Comparison of ENCODE assay signal across 1 cellular context in the genomic region with DNA sequence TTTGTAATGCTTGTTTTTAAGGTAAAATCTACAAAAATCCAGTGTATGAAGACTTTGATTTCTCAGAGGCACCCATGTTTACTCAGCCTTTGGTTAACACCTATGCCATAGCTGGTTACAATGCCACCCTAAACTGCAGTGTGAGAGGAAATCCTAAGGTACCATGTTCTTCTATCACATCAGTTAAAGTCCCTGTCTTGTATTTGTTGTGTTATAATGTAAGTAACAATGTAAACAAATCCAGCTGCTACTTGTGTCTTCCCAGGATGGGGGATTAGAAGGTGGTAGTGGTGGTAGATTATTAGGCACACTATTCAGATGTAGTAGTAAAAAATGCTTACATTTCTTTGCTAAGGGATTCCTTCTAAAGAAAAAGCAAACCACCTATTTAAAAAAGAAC.
TF ChIP-seq lines count a peak whose summit lies in the region.

No MANE protein-coding gene starts in this region.

TF ChIP-seq in K562, 482 proteins besides CTCF, POLR2A, EP300 and RAD21 (continued from another document and continues in another):
- TF ChIP-seq XRCC5 (IDR thresholded peaks at IDR 0.05; ENCODE audit: low read depth, low read length) (no peak), SP2 (IDR thresholded peaks at IDR 0.05; ENCODE audit: extremely low read depth, low read depth, low read length, poor library complexity, severe bottlenecking) (no peak), CBFA2T3 (IDR thresholded peaks at IDR 0.05) (no peak), SIN3B (IDR thresholded peaks at IDR 0.05; ENCODE audit: low read depth) (no peak), ZNF24 (IDR thresholded peaks at IDR 0.05) (no peak), RBM14 (IDR thresholded peaks at IDR 0.05; ENCODE audit: borderline replicate concordance, insufficient read depth, low read depth, low read length) (no peak), POLR2AphosphoS5 (IDR thresholded peaks at IDR 0.05; ENCODE audit: control insufficient read depth, insufficient read depth, low read depth, low read length) (peak; percentile 60; the same call in 1 of the 2 replicates), ZNF121 (CRISPR knock-in tag; conservative IDR thresholded peaks at IDR 0.05) (no peak), ETV5 (CRISPR knock-in tag; IDR thresholded peaks at IDR 0.05; ENCODE audit: low read depth) (no peak), FOXJ2 (tag; IDR thresholded peaks at IDR 0.05) (no peak), TBP (optimal IDR thresholded peaks at IDR 0.05; ENCODE audit: low read depth, low read length) (peak; percentile 80), MAFF (IDR thresholded peaks at IDR 0.05; ENCODE audit: low read length) (no peak), EGR1 (conservative IDR thresholded peaks at IDR 0.05) (no peak), KDM4B (IDR thresholded peaks at IDR 0.05; ENCODE audit: borderline replicate concordance in 2 of 2, low read depth in 1 of 2) (no peak), ZNF57 (CRISPR knock-in tag; IDR thresholded peaks at IDR 0.05) (no peak), RBM22 (IDR thresholded peaks at IDR 0.05; ENCODE audit: low read depth, low read length, poor library complexity, severe bottlenecking) (no peak), COPS2 (conservative IDR thresholded peaks at IDR 0.05) (no peak), GTF2F1 (IDR thresholded peaks at IDR 0.05; ENCODE audit: low read depth, low read length) (0 out of 2 replicates have a peak, but pooled peaks have one; percentile 38), NFYB (IDR thresholded peaks at IDR 0.05; ENCODE audit: extremely low read depth, insufficient read length) (no peak), IRF2 (CRISPR knock-in tag; IDR thresholded peaks at IDR 0.05) (no peak), ZSCAN29 (IDR thresholded peaks at IDR 0.05) (no peak), CEBPB (tag; IDR thresholded peaks at IDR 0.05) (no peak), SIRT6 (IDR thresholded peaks at IDR 0.05; ENCODE audit: low read depth, low read length) (no peak), WHSC1 (IDR thresholded peaks at IDR 0.05; ENCODE audit: low read length) (no peak), ZNF766 (CRISPR knock-in tag; conservative IDR thresholded peaks at IDR 0.05) (no peak), SREBF2 (CRISPR knock-in tag; IDR thresholded peaks at IDR 0.05) (no peak), FOXK1 (CRISPR knock-in tag; IDR thresholded peaks at IDR 0.05; ENCODE audit: borderline replicate concordance) (no peak), KLF16 (IDR thresholded peaks at IDR 0.05) (no peak), ZNF140 (CRISPR knock-in tag; IDR thresholded peaks at IDR 0.05) (no peak), RHOXF2B (CRISPR knock-in tag; conservative IDR thresholded peaks at IDR 0.05) (no peak), JUN (IDR thresholded peaks at IDR 0.05; ENCODE audit: borderline replicate concordance, low read depth, low read length) (no peak), JUN (CRISPR knock-in tag; IDR thresholded peaks at IDR 0.05; ENCODE audit: borderline replicate concordance) (no peak), ZNF175 (CRISPR knock-in tag; IDR thresholded peaks at IDR 0.05; ENCODE audit: low read depth) (no peak), GTF2E2 (tag; IDR thresholded peaks at IDR 0.05) (no peak), BDP1 (IDR thresholded peaks at IDR 0.05; ENCODE audit: insufficient read depth, insufficient read length) (no peak), PML (IDR thresholded peaks at IDR 0.05; ENCODE audit: low read length) (peak; percentile 87)
- TF ChIP-seq, protein P1, sequence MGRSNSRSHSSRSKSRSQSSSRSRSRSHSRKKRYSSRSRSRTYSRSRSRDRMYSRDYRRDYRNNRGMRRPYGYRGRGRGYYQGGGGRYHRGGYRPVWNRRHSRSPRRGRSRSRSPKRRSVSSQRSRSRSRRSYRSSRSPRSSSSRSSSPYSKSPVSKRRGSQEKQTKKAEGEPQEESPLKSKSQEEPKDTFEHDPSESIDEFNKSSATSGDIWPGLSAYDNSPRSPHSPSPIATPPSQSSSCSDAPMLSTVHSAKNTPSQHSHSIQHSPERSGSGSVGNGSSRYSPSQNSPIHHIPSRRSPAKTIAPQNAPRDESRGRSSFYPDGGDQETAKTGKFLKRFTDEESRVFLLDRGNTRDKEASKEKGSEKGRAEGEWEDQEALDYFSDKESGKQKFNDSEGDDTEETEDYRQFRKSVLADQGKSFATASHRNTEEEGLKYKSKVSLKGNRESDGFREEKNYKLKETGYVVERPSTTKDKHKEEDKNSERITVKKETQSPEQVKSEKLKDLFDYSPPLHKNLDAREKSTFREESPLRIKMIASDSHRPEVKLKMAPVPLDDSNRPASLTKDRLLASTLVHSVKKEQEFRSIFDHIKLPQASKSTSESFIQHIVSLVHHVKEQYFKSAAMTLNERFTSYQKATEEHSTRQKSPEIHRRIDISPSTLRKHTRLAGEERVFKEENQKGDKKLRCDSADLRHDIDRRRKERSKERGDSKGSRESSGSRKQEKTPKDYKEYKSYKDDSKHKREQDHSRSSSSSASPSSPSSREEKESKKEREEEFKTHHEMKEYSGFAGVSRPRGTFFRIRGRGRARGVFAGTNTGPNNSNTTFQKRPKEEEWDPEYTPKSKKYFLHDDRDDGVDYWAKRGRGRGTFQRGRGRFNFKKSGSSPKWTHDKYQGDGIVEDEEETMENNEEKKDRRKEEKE (IDR thresholded peaks at IDR 0.05; ENCODE audit: borderline replicate concordance in 1 of 2, control insufficient read depth in 1 of 2, low read depth in 2 of 2, low read length in 1 of 2) = peak in 1 of 2 experiments; percentile 77; a peak in 2 of 4 replicates
- TF ChIP-seq, protein P2, sequence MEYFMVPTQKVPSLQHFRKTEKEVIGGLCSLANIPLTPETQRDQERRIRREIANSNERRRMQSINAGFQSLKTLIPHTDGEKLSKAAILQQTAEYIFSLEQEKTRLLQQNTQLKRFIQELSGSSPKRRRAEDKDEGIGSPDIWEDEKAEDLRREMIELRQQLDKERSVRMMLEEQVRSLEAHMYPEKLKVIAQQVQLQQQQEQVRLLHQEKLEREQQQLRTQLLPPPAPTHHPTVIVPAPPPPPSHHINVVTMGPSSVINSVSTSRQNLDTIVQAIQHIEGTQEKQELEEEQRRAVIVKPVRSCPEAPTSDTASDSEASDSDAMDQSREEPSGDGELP (CRISPR knock-in tag; IDR thresholded peaks at IDR 0.05; ENCODE audit: borderline replicate concordance) = no peak
- TF ChIP-seq, protein P3, sequence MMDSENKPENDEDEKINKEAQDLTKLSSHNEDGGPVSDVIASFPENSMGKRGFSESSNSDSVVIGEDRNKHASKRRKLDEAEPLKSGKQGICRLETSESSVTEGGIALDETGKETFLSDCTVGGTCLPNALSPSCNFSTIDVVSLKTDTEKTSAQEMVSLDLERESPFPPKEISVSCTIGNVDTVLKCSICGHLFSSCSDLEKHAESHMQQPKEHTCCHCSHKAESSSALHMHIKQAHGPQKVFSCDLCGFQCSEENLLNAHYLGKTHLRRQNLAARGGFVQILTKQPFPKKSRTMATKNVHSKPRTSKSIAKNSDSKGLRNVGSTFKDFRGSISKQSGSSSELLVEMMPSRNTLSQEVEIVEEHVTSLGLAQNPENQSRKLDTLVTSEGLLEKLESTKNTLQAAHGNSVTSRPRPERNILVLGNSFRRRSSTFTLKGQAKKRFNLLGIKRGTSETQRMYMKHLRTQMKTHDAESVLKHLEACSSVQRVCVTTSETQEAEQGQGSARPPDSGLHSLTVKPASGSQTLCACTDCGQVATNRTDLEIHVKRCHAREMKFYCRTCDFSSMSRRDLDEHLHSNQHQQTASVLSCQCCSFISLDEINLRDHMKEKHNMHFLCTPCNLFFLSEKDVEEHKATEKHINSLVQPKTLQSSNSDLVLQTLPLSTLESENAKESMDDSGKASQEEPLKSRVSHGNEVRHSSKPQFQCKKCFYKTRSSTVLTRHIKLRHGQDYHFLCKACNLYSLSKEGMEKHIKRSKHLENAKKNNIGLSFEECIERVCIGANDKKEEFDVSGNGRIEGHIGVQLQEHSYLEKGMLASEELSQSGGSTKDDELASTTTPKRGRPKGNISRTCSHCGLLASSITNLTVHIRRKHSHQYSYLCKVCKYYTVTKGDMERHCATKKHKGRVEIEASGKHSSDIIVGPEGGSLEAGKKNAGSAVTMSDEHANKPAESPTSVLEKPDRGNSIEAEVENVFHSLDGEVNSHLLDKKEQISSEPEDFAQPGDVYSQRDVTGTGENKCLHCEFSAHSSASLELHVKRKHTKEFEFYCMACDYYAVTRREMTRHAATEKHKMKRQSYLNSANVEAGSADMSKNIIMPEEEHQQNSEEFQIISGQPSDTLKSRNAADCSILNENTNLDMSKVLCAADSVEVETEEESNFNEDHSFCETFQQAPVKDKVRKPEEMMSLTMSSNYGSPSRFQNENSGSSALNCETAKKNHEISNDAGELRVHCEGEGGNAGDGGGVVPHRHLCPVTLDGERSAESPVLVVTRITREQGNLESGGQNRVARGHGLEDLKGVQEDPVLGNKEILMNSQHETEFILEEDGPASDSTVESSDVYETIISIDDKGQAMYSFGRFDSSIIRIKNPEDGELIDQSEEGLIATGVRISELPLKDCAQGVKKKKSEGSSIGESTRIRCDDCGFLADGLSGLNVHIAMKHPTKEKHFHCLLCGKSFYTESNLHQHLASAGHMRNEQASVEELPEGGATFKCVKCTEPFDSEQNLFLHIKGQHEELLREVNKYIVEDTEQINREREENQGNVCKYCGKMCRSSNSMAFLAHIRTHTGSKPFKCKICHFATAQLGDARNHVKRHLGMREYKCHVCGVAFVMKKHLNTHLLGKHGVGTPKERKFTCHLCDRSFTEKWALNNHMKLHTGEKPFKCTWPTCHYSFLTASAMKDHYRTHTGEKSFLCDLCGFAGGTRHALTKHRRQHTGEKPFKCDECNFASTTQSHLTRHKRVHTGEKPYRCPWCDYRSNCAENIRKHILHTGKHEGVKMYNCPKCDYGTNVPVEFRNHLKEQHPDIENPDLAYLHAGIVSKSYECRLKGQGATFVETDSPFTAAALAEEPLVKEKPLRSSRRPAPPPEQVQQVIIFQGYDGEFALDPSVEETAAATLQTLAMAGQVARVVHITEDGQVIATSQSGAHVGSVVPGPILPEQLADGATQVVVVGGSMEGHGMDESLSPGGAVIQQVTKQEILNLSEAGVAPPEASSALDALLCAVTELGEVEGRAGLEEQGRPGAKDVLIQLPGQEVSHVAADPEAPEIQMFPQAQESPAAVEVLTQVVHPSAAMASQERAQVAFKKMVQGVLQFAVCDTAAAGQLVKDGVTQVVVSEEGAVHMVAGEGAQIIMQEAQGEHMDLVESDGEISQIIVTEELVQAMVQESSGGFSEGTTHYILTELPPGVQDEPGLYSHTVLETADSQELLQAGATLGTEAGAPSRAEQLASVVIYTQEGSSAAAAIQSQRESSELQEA (IDR thresholded peaks at IDR 0.05; ENCODE audit: low read depth) = no peak
- TF ChIP-seq, protein P4, sequence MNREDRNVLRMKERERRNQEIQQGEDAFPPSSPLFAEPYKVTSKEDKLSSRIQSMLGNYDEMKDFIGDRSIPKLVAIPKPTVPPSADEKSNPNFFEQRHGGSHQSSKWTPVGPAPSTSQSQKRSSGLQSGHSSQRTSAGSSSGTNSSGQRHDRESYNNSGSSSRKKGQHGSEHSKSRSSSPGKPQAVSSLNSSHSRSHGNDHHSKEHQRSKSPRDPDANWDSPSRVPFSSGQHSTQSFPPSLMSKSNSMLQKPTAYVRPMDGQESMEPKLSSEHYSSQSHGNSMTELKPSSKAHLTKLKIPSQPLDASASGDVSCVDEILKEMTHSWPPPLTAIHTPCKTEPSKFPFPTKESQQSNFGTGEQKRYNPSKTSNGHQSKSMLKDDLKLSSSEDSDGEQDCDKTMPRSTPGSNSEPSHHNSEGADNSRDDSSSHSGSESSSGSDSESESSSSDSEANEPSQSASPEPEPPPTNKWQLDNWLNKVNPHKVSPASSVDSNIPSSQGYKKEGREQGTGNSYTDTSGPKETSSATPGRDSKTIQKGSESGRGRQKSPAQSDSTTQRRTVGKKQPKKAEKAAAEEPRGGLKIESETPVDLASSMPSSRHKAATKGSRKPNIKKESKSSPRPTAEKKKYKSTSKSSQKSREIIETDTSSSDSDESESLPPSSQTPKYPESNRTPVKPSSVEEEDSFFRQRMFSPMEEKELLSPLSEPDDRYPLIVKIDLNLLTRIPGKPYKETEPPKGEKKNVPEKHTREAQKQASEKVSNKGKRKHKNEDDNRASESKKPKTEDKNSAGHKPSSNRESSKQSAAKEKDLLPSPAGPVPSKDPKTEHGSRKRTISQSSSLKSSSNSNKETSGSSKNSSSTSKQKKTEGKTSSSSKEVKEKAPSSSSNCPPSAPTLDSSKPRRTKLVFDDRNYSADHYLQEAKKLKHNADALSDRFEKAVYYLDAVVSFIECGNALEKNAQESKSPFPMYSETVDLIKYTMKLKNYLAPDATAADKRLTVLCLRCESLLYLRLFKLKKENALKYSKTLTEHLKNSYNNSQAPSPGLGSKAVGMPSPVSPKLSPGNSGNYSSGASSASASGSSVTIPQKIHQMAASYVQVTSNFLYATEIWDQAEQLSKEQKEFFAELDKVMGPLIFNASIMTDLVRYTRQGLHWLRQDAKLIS (CRISPR knock-in tag; IDR thresholded peaks at IDR 0.05) = no peak
- TF ChIP-seq, protein P5, sequence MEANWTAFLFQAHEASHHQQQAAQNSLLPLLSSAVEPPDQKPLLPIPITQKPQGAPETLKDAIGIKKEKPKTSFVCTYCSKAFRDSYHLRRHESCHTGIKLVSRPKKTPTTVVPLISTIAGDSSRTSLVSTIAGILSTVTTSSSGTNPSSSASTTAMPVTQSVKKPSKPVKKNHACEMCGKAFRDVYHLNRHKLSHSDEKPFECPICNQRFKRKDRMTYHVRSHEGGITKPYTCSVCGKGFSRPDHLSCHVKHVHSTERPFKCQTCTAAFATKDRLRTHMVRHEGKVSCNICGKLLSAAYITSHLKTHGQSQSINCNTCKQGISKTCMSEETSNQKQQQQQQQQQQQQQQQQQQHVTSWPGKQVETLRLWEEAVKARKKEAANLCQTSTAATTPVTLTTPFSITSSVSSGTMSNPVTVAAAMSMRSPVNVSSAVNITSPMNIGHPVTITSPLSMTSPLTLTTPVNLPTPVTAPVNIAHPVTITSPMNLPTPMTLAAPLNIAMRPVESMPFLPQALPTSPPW (CRISPR knock-in tag; IDR thresholded peaks at IDR 0.05) = no peak
- TF ChIP-seq, protein P6, sequence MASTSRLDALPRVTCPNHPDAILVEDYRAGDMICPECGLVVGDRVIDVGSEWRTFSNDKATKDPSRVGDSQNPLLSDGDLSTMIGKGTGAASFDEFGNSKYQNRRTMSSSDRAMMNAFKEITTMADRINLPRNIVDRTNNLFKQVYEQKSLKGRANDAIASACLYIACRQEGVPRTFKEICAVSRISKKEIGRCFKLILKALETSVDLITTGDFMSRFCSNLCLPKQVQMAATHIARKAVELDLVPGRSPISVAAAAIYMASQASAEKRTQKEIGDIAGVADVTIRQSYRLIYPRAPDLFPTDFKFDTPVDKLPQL (IDR thresholded peaks at IDR 0.05; ENCODE audit: extremely low read depth, insufficient read length) = peak; percentile 61
